In the genomic region with DNA sequence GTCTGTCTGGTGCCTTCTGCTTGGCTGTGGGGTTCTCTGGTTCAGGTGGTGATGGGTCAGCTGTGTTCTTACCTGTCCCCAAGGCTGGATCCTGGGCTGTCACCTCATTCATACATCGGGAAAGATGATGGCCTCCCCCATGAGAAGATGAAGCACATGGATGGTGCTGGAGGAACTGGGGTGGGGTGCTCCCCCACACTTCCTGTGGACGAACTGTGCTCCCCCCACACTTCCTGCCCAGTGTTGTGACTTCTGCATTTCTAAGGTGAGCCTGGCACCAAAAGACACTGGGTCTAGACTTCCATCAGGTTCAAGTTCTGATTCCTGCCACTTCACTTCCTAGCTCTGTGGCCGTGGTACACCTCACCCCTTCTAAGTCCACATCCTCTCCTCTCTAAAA, we compare ENCODE assay signal across 18 cellular contexts. TPM values are rescaled to one million over a fixed set of nuclear protein-coding genes. Genes with fewer than 3 reads are reported as not detected.
DNase-seq lines count a peak whose midpoint lies in the region; ATAC-seq, FAIRE-seq and TF ChIP-seq lines count a peak whose summit lies in the region.
"Had no signal": no experiment of that assay in that cellular context is flagged by ENCODE, and none has a peak within 500 bp of the region (broad histone marks: within the 10 kb centered on the region; RNA-seq: fewer than 3 reads in every experiment).

No MANE protein-coding gene starts in this region.

- POLR2A ChIA-PET in RWPE1 (lab: Yijun Ruan, JAX; ENCODE audit: low non-redundant PET) (no interaction called here), GM12878 (lab: Charles Lee) (no interaction called here)

- no peak overlapping the region for H3K9ac ChIP-seq in GM12878 (ENCODE audit: control insufficient read depth, insufficient read depth, low read length)
- H3K9ac ChIP-seq: parathyroid adenoma had no signal

- peak overlapping the region; percentile 75 for H3K27ac Mint-ChIP-seq in activated naive CD4-positive, alpha-beta T cell treated with anti-CD3 and anti-CD28 coated beads for 36 hours
- H3K27ac Mint-ChIP-seq in stimulated activated memory B cell treated with anti-CD40 and anti-IgM and Interleukin-4, amounts not matched to agents 10 μg/mL and 1 μg/mL and 100 μg/mL, for 72 hours: peak overlapping the region; percentile 79
- H3K27ac Mint-ChIP-seq: activated T-helper 2 cell treated with anti-CD3 and anti-CD28 coated beads, Interferon-gamma antibody, Interleukin-2, Interleukin-4, amounts not matched to agents 10 μg/mL and 5 μg/mL and 100 μg/mL, durations not matched to agents 14 hours and 24 hours and 36 hours had no signal

- ATAC-seq in GM12878: no peak
- peak; percentile 17 for ATAC-seq in stimulated activated memory B cell treated with anti-CD40 and anti-IgM and Interleukin-4, amounts not matched to agents 10 μg/mL and 1 μg/mL and 100 μg/mL, for 72 hours
- ATAC-seq in GM21576 (IDR thresholded peaks at IDR 0.05; ENCODE audit: unreplicated experiment): no peak
- ATAC-seq: K562, Right ventricle myocardium inferior had no signal

- H3K4me3 ChIP-seq in GM12878: no peak overlapping the region
- H3K4me3 ChIP-seq: hepatocyte, K562 had no signal

- H3K4me3 Mint-ChIP-seq in activated naive CD4-positive, alpha-beta T cell treated with anti-CD3 and anti-CD28 coated beads for 36 hours: no peak overlapping the region
- no peak overlapping the region for H3K4me3 Mint-ChIP-seq in stimulated activated memory B cell treated with anti-CD40 and anti-IgM and Interleukin-4, amounts not matched to agents 10 μg/mL and 1 μg/mL and 100 μg/mL, for 72 hours
- H3K4me3 Mint-ChIP-seq: central memory CD8-positive, alpha-beta T cell had no signal

- TF ChIP-seq CTCF in RWPE1 (conservative IDR thresholded peaks at IDR 0.05; ENCODE audit: low read depth) (no peak), GM12878 (IDR thresholded peaks at IDR 0.05 in 2 of 3, conservative IDR thresholded peaks at IDR 0.05 in 1 of 3; ENCODE audit: control insufficient read depth in 2 of 3, extremely low read depth in 1 of 3, insufficient read depth in 1 of 3, low read depth in 3 of 3, low read length in 3 of 3) (no peak)

- H3K27ac ChIP-seq in RWPE1: peak overlapping the region; percentile 21; the same call in 1 of the 2 replicates
- H3K27ac ChIP-seq in GM12878 (ENCODE audit: control insufficient read depth, insufficient read depth): peak overlapping the region; percentile 18; the same call in 1 of the 2 replicates
- H3K27ac ChIP-seq: hepatocyte, parathyroid adenoma had no signal

- no peaks in the 10 kb centered on the region for H3K27me3 ChIP-seq in GM12878 (replicated peaks in 1 of 2; ENCODE audit: control insufficient read depth in 2 of 2, insufficient read depth in 2 of 2, low read length in 1 of 2)
- H3K27me3 ChIP-seq: hepatocyte had no signal

- TF ChIP-seq POLR2A in GM12878 (IDR thresholded peaks at IDR 0.05; ENCODE audit: low read depth, low read length): 0 out of 2 replicates have a peak, but pooled peaks have one; percentile 13

- peaks cover 12% of the 10 kb centered on the region for H3K79me2 ChIP-seq in GM12878 (ENCODE audit: control insufficient read depth, insufficient read depth, low read length)
- H3K79me2 ChIP-seq: parathyroid adenoma had no signal

- intact Hi-C loops in activated naive CD4-positive, alpha-beta T cell treated with anti-CD3 and anti-CD28 coated beads for 36 hours (cut with micrococcal nuclease): no loop called here
- intact Hi-C loops in GM12878 (cut with micrococcal nuclease; ENCODE audit: unreplicated experiment): no loop called here

- H3K9me3 ChIP-seq in GM12878 (replicated peaks; ENCODE audit: control insufficient read depth, insufficient read depth, low read length): no peaks in the 10 kb centered on the region

- H3K36me3 Mint-ChIP-seq in activated naive CD4-positive, alpha-beta T cell treated with anti-CD3 and anti-CD28 coated beads for 36 hours (ENCODE audit: low read depth): peaks cover 33% of the 10 kb centered on the region
- H3K36me3 Mint-ChIP-seq in stimulated activated memory B cell treated with anti-CD40 and anti-IgM and Interleukin-4, amounts not matched to agents 10 μg/mL and 1 μg/mL and 100 μg/mL, for 72 hours: peaks cover 58% of the 10 kb centered on the region

- H3K4me2 ChIP-seq in GM12878 (ENCODE audit: control insufficient read depth, insufficient read depth): no peak overlapping the region
- H3K4me2 ChIP-seq: hepatocyte had no signal

- H3K9me3 Mint-ChIP-seq in activated naive CD4-positive, alpha-beta T cell treated with anti-CD3 and anti-CD28 coated beads for 36 hours: no peaks in the 10 kb centered on the region
- no peaks in the 10 kb centered on the region for H3K9me3 Mint-ChIP-seq in stimulated activated memory B cell treated with anti-CD40 and anti-IgM and Interleukin-4, amounts not matched to agents 10 μg/mL and 1 μg/mL and 100 μg/mL, for 72 hours
- H3K9me3 Mint-ChIP-seq: activated T-helper 2 cell treated with anti-CD3 and anti-CD28 coated beads, Interferon-gamma antibody, Interleukin-2, Interleukin-4, amounts not matched to agents 10 μg/mL and 5 μg/mL and 100 μg/mL, durations not matched to agents 14 hours and 24 hours and 36 hours; central memory CD8-positive, alpha-beta T cell had no signal

- 15% methylated on average over 3 of the region's 3 CpGs for WGBS in GM12878 (ENCODE audit: insufficient coverage, insufficient replicate concordance, low lambda C conversion rate, missing lambda C conversion rate)

- TF ChIP-seq RAD21 in GM12878 (IDR thresholded peaks at IDR 0.05; ENCODE audit: insufficient read depth, low read depth, low read length): no peak

- H3K4me1 Mint-ChIP-seq in activated naive CD4-positive, alpha-beta T cell treated with anti-CD3 and anti-CD28 coated beads for 36 hours (ENCODE audit: low read depth): peaks cover 23% of the 10 kb centered on the region
- peaks cover 71% of the 10 kb centered on the region for H3K4me1 Mint-ChIP-seq in stimulated activated memory B cell treated with anti-CD40 and anti-IgM and Interleukin-4, amounts not matched to agents 10 μg/mL and 1 μg/mL and 100 μg/mL, for 72 hours

- FAIRE-seq in GM12878 (lab: Jason Lieb, UNC): no peak
- FAIRE-seq: GM12892, K562 had no signal

- no peak for TF ChIP-seq EP300 in GM12878 (IDR thresholded peaks at IDR 0.05; ENCODE audit: borderline replicate concordance in 1 of 2, control insufficient read depth in 1 of 2, low read depth in 2 of 2, low read length in 2 of 2)

- H2AFZ ChIP-seq in GM12878 (ENCODE audit: control insufficient read depth, low read depth, low read length): no peak overlapping the region
- H2AFZ ChIP-seq: hepatocyte, parathyroid adenoma had no signal

- H4K20me1 ChIP-seq in GM12878 (ENCODE audit: control insufficient read depth, insufficient read depth): no peaks in the 10 kb centered on the region

- CTCF ChIA-PET in activated naive CD4-positive, alpha-beta T cell treated with anti-CD3 and anti-CD28 coated beads for 36 hours (lab: Charles Lee): interaction anchor here (1.1 kb wide), 1 partner anchor 15 kb away, joined by 4 read pairs; no protein-coding TSS in a partner anchor
- CTCF ChIA-PET in RWPE1 (lab: Yijun Ruan, JAX): interaction anchor here (0.7 to 1.1 kb wide), 2 partner anchors 10 to 141 kb away, joined by 3 read pairs; no protein-coding TSS in a partner anchor
- CTCF ChIA-PET in GM12878 (lab: Yijun Ruan, JAX): interaction anchor here (0.8 to 1.1 kb wide), 2 partner anchors 15 to 192 kb away, joined by 3 read pairs; no protein-coding TSS in a partner anchor

- no peaks in the 10 kb centered on the region for H3K27me3 Mint-ChIP-seq in activated naive CD4-positive, alpha-beta T cell treated with anti-CD3 and anti-CD28 coated beads for 36 hours (ENCODE audit: low read depth)
- H3K27me3 Mint-ChIP-seq in stimulated activated memory B cell treated with anti-CD40 and anti-IgM and Interleukin-4, amounts not matched to agents 10 μg/mL and 1 μg/mL and 100 μg/mL, for 72 hours: no peaks in the 10 kb centered on the region
- H3K27me3 Mint-ChIP-seq: central memory CD8-positive, alpha-beta T cell had no signal

- H3K36me3 ChIP-seq in GM12878 (ENCODE audit: control insufficient read depth in 2 of 2, insufficient read depth in 2 of 2, low read length in 1 of 2): peaks cover 6 to 20% of the 10 kb centered on the region in 2 experiments

- in situ Hi-C loops in GM12878 (cut with MboI): no loop called here

- DNase-seq in activated naive CD4-positive, alpha-beta T cell treated with anti-CD3 and anti-CD28 coated beads for 36 hours: no peak
- no peak for DNase-seq in activated naive CD4-positive, alpha-beta T cell (lab: John Stamatoyannopoulos, UW)
- no peak for DNase-seq in RWPE1 (ENCODE audit: low spot score)
- DNase-seq in GM12878 (ENCODE audit: low read depth, low spot score): no peak
- no peak for DNase-seq in NCI-H2081 treated with DMSO at 0.1 percent for 48 hours (lab: John Stamatoyannopoulos, UW)
- DNase-seq in NCI-H526 (lab: John Stamatoyannopoulos, UW): no peak
- DNase-seq: DND-41; NCI-H1694; stimulated activated CD4-positive, alpha-beta T cell treated with anti-CD3 and anti-CD28 coated beads, Interleukin-15, amount 100 ng/mL, for 24 hours had no signal

- no TSS peak for BruUV-seq in GM12878 (replicated peaks; lab: Mats Ljungman, UMichigan)

- SMC1A ChIA-PET in GM12878 (lab: Charles Lee; ENCODE audit: uncharacterized antibody, unreplicated experiment): no interaction called here

- H3K4me1 ChIP-seq in GM12878 (ENCODE audit: control insufficient read depth, insufficient read depth, low read length): peaks cover 15% of the 10 kb centered on the region

- RAD21 ChIA-PET in GM12878 (lab: Charles Lee; ENCODE audit: unreplicated experiment): no interaction called here

RNA-seq across cellular contexts. Expression of gene SURF6, which starts 4.3 kb away (rescaled TPM):
- total RNA-seq in activated naive CD4-positive, alpha-beta T cell treated with anti-CD3 and anti-CD28 coated beads for 36 hours: 10 to 100 TPM; 13.6 to 13.8 TPM
- 17.7 and 19.0 TPM in 2 replicates for total RNA-seq in GM12878 (2013; cell fraction: nucleolus; rRNA removed)
- 18.5 and 18.8 TPM in 2 replicates for total RNA-seq in GM12878 (2014; rRNA removed)
- 10.7 and 11.4 TPM in 2 replicates for total RNA-seq in GM12878 (2014; rRNA removed; fragmentation: Illumina TruSeq; extraction: Trizol)
- total RNA-seq in GM12878 (2021): 25.7 and 27.2 TPM in 2 replicates
- polyA plus RNA-seq in GM12878 (2011; ENCODE audit: low read depth): 4.6 TPM
- 5.8 and 8.7 TPM in 2 replicates for polyA plus RNA-seq in GM12878 (2011; rRNA removed)
- 8.8 and 16.7 TPM in 2 replicates for polyA plus RNA-seq in GM12878 (2011; cell fraction: cytosol; rRNA removed)
- polyA plus RNA-seq in GM12878 (2011; cell fraction: nucleus; rRNA removed): 14.9 and 25.2 TPM in 2 replicates
- 15.2 and 15.3 TPM in 2 replicates for polyA plus RNA-seq in GM12878 (2012)
- polyA plus RNA-seq in GM12878 (2014; fragmentation: Illumina TruSeq; extraction: Trizol): 5.4 and 9.4 TPM in 2 replicates
- polyA plus RNA-seq in GM12878 (2014; fragmentation: Nextera tagmentation; extraction: Ambion mirVana): 1 to 10 TPM; 2.2 to 3.0 TPM
- 23.0 and 23.2 TPM in 2 replicates for polyA plus RNA-seq in GM12878 (2014; rRNA removed)
- polyA plus RNA-seq in GM12878 (2016; fragmentation: Nextera tagmentation; extraction: Ambion mirVana): 10 to 100 TPM; 24.6 to 26.4 TPM
- 4.5 and 5.9 TPM in 2 replicates for polyA minus RNA-seq in GM12878 (2011; rRNA and poly(A)+ RNA removed)
- polyA minus RNA-seq in GM12878 (2011; cell fraction: cytosol; rRNA and poly(A)+ RNA removed): 3.1 and 3.2 TPM in 2 replicates
- 3.9 and 5.5 TPM in 2 replicates for polyA minus RNA-seq in GM12878 (2011; cell fraction: nucleus; rRNA and poly(A)+ RNA removed)

RNA-seq across cellular contexts. Expression of gene MED22, which starts 7.7 kb away (rescaled TPM):
- total RNA-seq in activated naive CD4-positive, alpha-beta T cell treated with anti-CD3 and anti-CD28 coated beads for 36 hours: 10 to 100 TPM; 18.4 to 21.5 TPM
- total RNA-seq in GM12878 (2013; cell fraction: nucleolus; rRNA removed): 63.8 and 82.8 TPM in 2 replicates
- total RNA-seq in GM12878 (2014; rRNA removed) (21.5 and 25.5 TPM in 2 replicates), GM12878 (2014; rRNA removed; fragmentation: Illumina TruSeq; extraction: Trizol) (13.4 and 15.4 TPM in 2 replicates), GM12878 (2021) (31.8 and 35.4 TPM in 2 replicates)
- 7.7 TPM for polyA plus RNA-seq in GM12878 (2011; ENCODE audit: low read depth)
- polyA plus RNA-seq in GM12878 (2011; rRNA removed) (10.6 and 26.1 TPM in 2 replicates), GM12878 (2014; fragmentation: Illumina TruSeq; extraction: Trizol) (6.2 and 15.0 TPM in 2 replicates), GM12878 (2014; fragmentation: Nextera tagmentation; extraction: Ambion mirVana) (1 to 10 TPM; 1.4 to 3.4 TPM), GM12878 (2014; rRNA removed) (42.0 and 42.1 TPM in 2 replicates), GM12878 (2016; fragmentation: Nextera tagmentation; extraction: Ambion mirVana) (10 to 100 TPM; 24.3 to 25.0 TPM)
- 25.1 and 37.3 TPM in 2 replicates for polyA plus RNA-seq in GM12878 (2011; cell fraction: cytosol; rRNA removed)
- 70.4 and 74.5 TPM in 2 replicates for polyA plus RNA-seq in GM12878 (2011; cell fraction: nucleus; rRNA removed)
- polyA plus RNA-seq in GM12878 (2012): 16.0 and 18.8 TPM in 2 replicates
- 20.9 and 24.1 TPM in 2 replicates for polyA minus RNA-seq in GM12878 (2011; rRNA and poly(A)+ RNA removed)
- polyA minus RNA-seq in GM12878 (2011; cell fraction: cytosol; rRNA and poly(A)+ RNA removed): 5.6 and 6.7 TPM in 2 replicates
- 12.9 and 26.4 TPM in 2 replicates for polyA minus RNA-seq in GM12878 (2011; cell fraction: nucleus; rRNA and poly(A)+ RNA removed)

RNA-seq across cellular contexts. Expression of gene RPL7A, which starts 7.8 kb away (rescaled TPM):
- 1,000 to 10,000 TPM; 3,985 to 4,111 TPM for total RNA-seq in activated naive CD4-positive, alpha-beta T cell treated with anti-CD3 and anti-CD28 coated beads for 36 hours
- 311 and 335 TPM in 2 replicates for total RNA-seq in GM12878 (2013; cell fraction: nucleolus; rRNA removed)
- 3,012 and 3,152 TPM in 2 replicates for total RNA-seq in GM12878 (2014; rRNA removed)
- 4,456 and 4,552 TPM in 2 replicates for total RNA-seq in GM12878 (2014; rRNA removed; fragmentation: Illumina TruSeq; extraction: Trizol)
- total RNA-seq in GM12878 (2021): 3,952 and 4,036 TPM in 2 replicates
- polyA plus RNA-seq in GM12878 (2011; ENCODE audit: low read depth): 3,318 TPM
- 2,241 and 2,769 TPM in 2 replicates for polyA plus RNA-seq in GM12878 (2011; rRNA removed)
- polyA plus RNA-seq in GM12878 (2011; cell fraction: cytosol; rRNA removed): 3,977 and 4,009 TPM in 2 replicates
- 1,384 and 1,496 TPM in 2 replicates for polyA plus RNA-seq in GM12878 (2011; cell fraction: nucleus; rRNA removed)
- 3,660 and 4,993 TPM in 2 replicates for polyA plus RNA-seq in GM12878 (2012)
- 5,018 and 5,193 TPM in 2 replicates for polyA plus RNA-seq in GM12878 (2014; fragmentation: Illumina TruSeq; extraction: Trizol)
- 1,000 to 10,000 TPM; 3,258 to 3,500 TPM for polyA plus RNA-seq in GM12878 (2014; fragmentation: Nextera tagmentation; extraction: Ambion mirVana)
- polyA plus RNA-seq in GM12878 (2014; rRNA removed): 3,393 and 3,435 TPM in 2 replicates
- polyA plus RNA-seq in GM12878 (2016; fragmentation: Nextera tagmentation; extraction: Ambion mirVana): 100 to 1,000 TPM; 917 to 932 TPM
- polyA minus RNA-seq in GM12878 (2011; rRNA and poly(A)+ RNA removed): 2,559 and 3,565 TPM in 2 replicates
- 727 and 817 TPM in 2 replicates for polyA minus RNA-seq in GM12878 (2011; cell fraction: cytosol; rRNA and poly(A)+ RNA removed)
- polyA minus RNA-seq in GM12878 (2011; cell fraction: nucleus; rRNA and poly(A)+ RNA removed): 270 and 379 TPM in 2 replicates

RNA-seq across cellular contexts. Expression of gene SURF1, which starts 16.0 kb away (rescaled TPM):
- total RNA-seq in activated naive CD4-positive, alpha-beta T cell treated with anti-CD3 and anti-CD28 coated beads for 36 hours: 10 to 100 TPM; 24.9 to 27.8 TPM
- total RNA-seq in GM12878 (2013; cell fraction: nucleolus; rRNA removed): 4.2 and 4.7 TPM in 2 replicates
- total RNA-seq in GM12878 (2014; rRNA removed) (20.1 and 23.1 TPM in 2 replicates), GM12878 (2014; rRNA removed; fragmentation: Illumina TruSeq; extraction: Trizol) (17.7 and 17.9 TPM in 2 replicates), GM12878 (2021) (27.6 and 27.9 TPM in 2 replicates)
- 25.5 TPM for polyA plus RNA-seq in GM12878 (2011; ENCODE audit: low read depth)
- polyA plus RNA-seq in GM12878 (2011; rRNA removed) (25.4 and 31.6 TPM in 2 replicates), GM12878 (2014; fragmentation: Illumina TruSeq; extraction: Trizol) (21.2 and 22.8 TPM in 2 replicates), GM12878 (2014; fragmentation: Nextera tagmentation; extraction: Ambion mirVana) (10 to 100 TPM; 19.2 to 34.6 TPM), GM12878 (2014; rRNA removed) (31.5 and 32.3 TPM in 2 replicates), GM12878 (2016; fragmentation: Nextera tagmentation; extraction: Ambion mirVana) (10 to 100 TPM; 45.6 to 46.4 TPM)
- 29.4 and 32.3 TPM in 2 replicates for polyA plus RNA-seq in GM12878 (2011; cell fraction: cytosol; rRNA removed)
- 37.9 and 49.3 TPM in 2 replicates for polyA plus RNA-seq in GM12878 (2011; cell fraction: nucleus; rRNA removed)
- polyA plus RNA-seq in GM12878 (2012): 23.0 and 23.6 TPM in 2 replicates
- polyA minus RNA-seq in GM12878 (2011; rRNA and poly(A)+ RNA removed): 11.6 and 20.0 TPM in 2 replicates
- polyA minus RNA-seq in GM12878 (2011; cell fraction: cytosol; rRNA and poly(A)+ RNA removed): 4.4 and 4.9 TPM in 2 replicates
- polyA minus RNA-seq in GM12878 (2011; cell fraction: nucleus; rRNA and poly(A)+ RNA removed): 6.4 and 7.1 TPM in 2 replicates

RNA-seq across cellular contexts. Expression of gene SURF2, which starts 16.1 kb away (rescaled TPM):
- 10 to 100 TPM; 15.0 to 16.2 TPM for total RNA-seq in activated naive CD4-positive, alpha-beta T cell treated with anti-CD3 and anti-CD28 coated beads for 36 hours
- total RNA-seq in GM12878 (2013; cell fraction: nucleolus; rRNA removed): 1.2 and 2.0 TPM in 2 replicates
- 25.6 and 31.3 TPM in 2 replicates for total RNA-seq in GM12878 (2014; rRNA removed)
- total RNA-seq in GM12878 (2014; rRNA removed; fragmentation: Illumina TruSeq; extraction: Trizol): 12.8 and 18.2 TPM in 2 replicates
- 19.4 and 23.4 TPM in 2 replicates for total RNA-seq in GM12878 (2021)
- polyA plus RNA-seq in GM12878 (2011; ENCODE audit: low read depth): 5.2 TPM
- 7.5 and 12.1 TPM in 2 replicates for polyA plus RNA-seq in GM12878 (2011; rRNA removed)
- 15.4 and 20.1 TPM in 2 replicates for polyA plus RNA-seq in GM12878 (2011; cell fraction: cytosol; rRNA removed)
- polyA plus RNA-seq in GM12878 (2011; cell fraction: nucleus; rRNA removed): 13.5 and 21.6 TPM in 2 replicates
- 15.3 and 18.6 TPM in 2 replicates for polyA plus RNA-seq in GM12878 (2012)
- polyA plus RNA-seq in GM12878 (2014; fragmentation: Illumina TruSeq; extraction: Trizol): 5.3 and 10.0 TPM in 2 replicates
- 1 to 10 TPM; 4.0 to 7.6 TPM for polyA plus RNA-seq in GM12878 (2014; fragmentation: Nextera tagmentation; extraction: Ambion mirVana)
- 37.3 and 42.5 TPM in 2 replicates for polyA plus RNA-seq in GM12878 (2014; rRNA removed)
- 10 to 100 TPM; 37.8 to 41.7 TPM for polyA plus RNA-seq in GM12878 (2016; fragmentation: Nextera tagmentation; extraction: Ambion mirVana)
- 4.0 and 6.0 TPM in 2 replicates for polyA minus RNA-seq in GM12878 (2011; rRNA and poly(A)+ RNA removed)
- polyA minus RNA-seq in GM12878 (2011; cell fraction: cytosol; rRNA and poly(A)+ RNA removed): 5.1 and 12.0 TPM in 2 replicates
- 2.8 and 6.6 TPM in 2 replicates for polyA minus RNA-seq in GM12878 (2011; cell fraction: nucleus; rRNA and poly(A)+ RNA removed)
